9 cellular contexts compared by ENCODE assay signal in the genomic region with DNA sequence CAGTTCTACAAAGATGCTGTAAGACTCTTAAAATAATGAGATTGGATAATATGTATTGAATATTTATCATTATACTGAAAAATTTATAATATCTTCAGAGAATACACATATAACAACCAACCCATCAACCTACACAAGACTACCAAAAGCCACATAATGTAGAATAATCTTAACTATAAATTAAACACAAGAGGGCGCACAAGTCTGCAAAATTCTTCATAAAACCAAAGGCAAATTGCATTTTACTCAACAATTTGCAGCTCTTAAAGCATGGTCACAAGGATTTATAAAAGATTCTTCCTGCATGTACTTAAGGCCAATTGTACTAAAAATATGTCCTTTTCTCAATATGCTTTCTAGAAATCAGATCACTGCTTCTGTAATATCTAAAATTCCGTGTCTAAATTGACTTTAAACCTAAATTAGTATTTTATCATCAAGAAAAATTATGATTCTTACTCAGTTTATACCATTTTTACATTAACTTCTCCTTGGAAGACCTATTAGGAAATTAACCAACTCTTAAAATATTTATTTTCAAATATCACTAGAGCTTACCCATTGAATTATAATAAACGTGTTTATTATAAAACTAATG.
DNase-seq lines count a peak whose midpoint lies in the region; ATAC-seq and TF ChIP-seq lines count a peak whose summit lies in the region.
"Had no signal": no experiment of that assay in that cellular context is flagged by ENCODE, and none has a peak within 500 bp of the region (broad histone marks: within the 10 kb centered on the region; RNA-seq: fewer than 3 reads in every experiment).

No MANE protein-coding gene starts in this region.

- no peak overlapping the region for H3K27ac ChIP-seq in AG04450 (ENCODE audit: low read depth, low read length)
- H3K27ac ChIP-seq in ascending aorta, result no peak overlapping the region
- H3K27ac ChIP-seq in thoracic aorta, result no peak overlapping the region

- no peak for ATAC-seq in thoracic aorta (ENCODE audit: insufficient number of reproducible peaks, low FRiP score, low read depth)
- ATAC-seq in HG02759 (IDR thresholded peaks at IDR 0.05; ENCODE audit: unreplicated experiment), result no peak
- ATAC-seq in HG03108 (IDR thresholded peaks at IDR 0.05; ENCODE audit: unreplicated experiment), result no peak

- DNase-seq in AG04450 (ENCODE audit: low read depth, low spot score) (peak; percentile 30), GM13976 (ENCODE audit: low spot score) (peak; percentile 43), NCI-H2196 treated with DMSO at 0.1 percent for 48 hours (lab: John Stamatoyannopoulos, UW; ENCODE audit: unreplicated experiment) (peak; percentile 32), ascending aorta (ENCODE audit: low spot score in 2 of 2) (no peak), iPS-NIHi7 (ENCODE audit: extremely low spot score) (peak; percentile 24), thoracic aorta (ENCODE audit: low spot score) (no peak)
- DNase-seq: stimulated activated naive B cell treated with anti-CD40 and anti-IgM and Interleukin-4, amounts not matched to agents 10 μg/mL and 1 μg/mL and 100 μg/mL, for 72 hours had no signal

- CTCF ChIA-PET in AG04450 (lab: Charles Lee), result interaction anchor here (0.6 to 3.4 kb wide), 31 partner anchors 11 to 719 kb away, joined by 3 to 78 read pairs (median 4); no protein-coding TSS in a partner anchor

- TF ChIP-seq CTCF in AG04450 (IDR thresholded peaks at IDR 0.05; ENCODE audit: low read depth, low read length) (peak; percentile 44), GM13976 (IDR thresholded peaks at IDR 0.05; ENCODE audit: borderline replicate concordance, control extremely low read depth, extremely low read depth, insufficient read depth, missing control alignments) (no peak), ascending aorta (IDR thresholded peaks at IDR 0.05) (peak; percentile 44 to 61 (median 50)), thoracic aorta (IDR thresholded peaks at IDR 0.05) (peak; percentile 41)

- H3K27me3 ChIP-seq in AG04450 (ENCODE audit: control insufficient read depth, insufficient read depth, low read length) (no peaks in the 10 kb centered on the region), ascending aorta (no peaks in the 10 kb centered on the region), thoracic aorta (replicated peaks; ENCODE audit: insufficient read depth) (no peaks in the 10 kb centered on the region)

- in situ Hi-C loops in GM13976 (cut with MboI; ENCODE audit: low sequenced_read_pairs, unreplicated experiment), result loop anchor here (5.0 to 10.0 kb wide), 2 partner anchors 227 to 434 kb away; no protein-coding TSS in a partner anchor

- POLR2A ChIA-PET in AG04450 (lab: Yijun Ruan, JAX), result interaction anchor here (1.9 kb wide), 1 partner anchor 200 kb away, joined by 11 read pairs; a partner anchor contains a TSS

- no peak overlapping the region for H3K4me3 ChIP-seq in AG04450 (ENCODE audit: low read depth, low read length)
- H3K4me3 ChIP-seq in ascending aorta, result no peak overlapping the region
- H3K4me3 ChIP-seq in thoracic aorta, result no peak overlapping the region

- H3K9me3 ChIP-seq in AG04450 (ENCODE audit: control insufficient read depth, insufficient read depth, low read length), result no peaks in the 10 kb centered on the region
- no peaks in the 10 kb centered on the region for H3K9me3 ChIP-seq in ascending aorta
- no peaks in the 10 kb centered on the region for H3K9me3 ChIP-seq in thoracic aorta

- intact Hi-C loops in ascending aorta (cut with DNase I), result loop anchor here (1.0 to 5.0 kb wide), 3 partner anchors 229 to 642 kb away; no protein-coding TSS in a partner anchor

- no peaks in the 10 kb centered on the region for H3K36me3 ChIP-seq in ascending aorta
- H3K36me3 ChIP-seq in thoracic aorta, result no peaks in the 10 kb centered on the region

- H3K4me1 ChIP-seq in ascending aorta (no peaks in the 10 kb centered on the region), thoracic aorta (ENCODE audit: control insufficient read depth in 1 of 2, low read depth in 2 of 2) (no peaks in the 10 kb centered on the region)

Comparison
In these comparisons a context has a peak if more than half of its experiments do, and no peak if none do; other contexts are left out.
1. DNase-seq: peak in AG04450 (single experiment), GM13976 (single experiment), NCI-H2196 treated with DMSO at 0.1 percent for 48 hours (single experiment) and iPS-NIHi7 (single experiment); none in ascending aorta (0 of 2) and thoracic aorta (single experiment).